14 cellular contexts compared by ENCODE assay signal in the genomic region with DNA sequence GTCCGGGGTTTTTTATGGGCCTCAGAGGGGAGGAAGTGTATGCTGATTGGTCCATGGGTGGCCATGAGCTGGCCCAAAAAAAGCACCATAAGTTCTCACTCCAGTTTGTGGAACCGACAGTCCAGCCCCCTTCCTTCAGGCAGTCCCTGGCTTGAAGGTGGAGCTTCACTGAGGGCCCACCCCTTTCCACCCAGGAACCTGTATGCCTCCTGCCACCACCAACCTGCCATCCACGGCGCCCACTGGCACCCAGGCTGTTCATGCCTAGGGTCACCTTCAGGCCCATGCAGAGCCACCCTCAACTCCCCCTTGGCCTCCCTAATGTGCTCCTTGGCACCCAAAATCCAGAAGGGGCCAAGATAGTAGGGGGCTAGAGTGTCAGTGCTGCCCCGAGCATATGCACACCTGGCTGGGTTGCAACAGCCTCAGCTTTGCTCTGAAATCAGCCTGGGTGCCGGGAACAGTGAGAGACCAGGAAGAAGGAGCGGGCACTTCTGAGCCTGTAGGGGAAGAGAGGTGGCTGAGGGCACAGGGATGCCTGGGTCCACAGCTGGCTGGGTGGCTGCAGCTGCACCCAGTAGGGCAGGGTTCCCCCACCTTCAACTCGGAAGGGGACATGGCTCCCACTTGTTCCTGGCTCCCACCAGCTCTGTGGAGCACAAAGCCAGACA.
DNase-seq lines count a peak whose midpoint lies in the region; ATAC-seq and TF ChIP-seq lines count a peak whose summit lies in the region.
"Had no signal": no experiment of that assay in that cellular context is flagged by ENCODE, and none has a peak within 500 bp of the region (broad histone marks: within the 10 kb centered on the region; RNA-seq: fewer than 3 reads in every experiment).

No MANE protein-coding gene starts in this region.

- no peak overlapping the region for H2BK15ac ChIP-seq in neuronal stem cell (ENCODE audit: low read length)

- peak overlapping the region; percentile 89 for H3K23ac ChIP-seq in neuronal stem cell (ENCODE audit: low read depth, low read length, poor library complexity)

- peak overlapping the region; percentile 75 for H2BK5ac ChIP-seq in neuronal stem cell (ENCODE audit: low read length)

- intact Hi-C loops in Right ventricle myocardium superior (cut with DNase I) (no loop called here), left ventricle myocardium inferior (cut with micrococcal nuclease) (no loop called here), upper lobe of right lung (cut with DNase I) (no loop called here), prostate gland (cut with DNase I) (no loop called here)

- H4K8ac ChIP-seq in neuronal stem cell (ENCODE audit: low read depth, low read length), result peak overlapping the region; percentile 82

- no peak overlapping the region for H2BK12ac ChIP-seq in neuronal stem cell (ENCODE audit: low read length)

- H3K9me3 ChIP-seq in right atrium auricular region (no peaks in the 10 kb centered on the region), left ventricle myocardium inferior (replicated peaks) (no peaks in the 10 kb centered on the region), neuronal stem cell (replicated peaks in 1 of 2; ENCODE audit: control insufficient read depth in 2 of 2, insufficient read depth in 1 of 2, low read depth in 1 of 2, low read length in 2 of 2) (no peaks in the 10 kb centered on the region), upper lobe of right lung (no peaks in the 10 kb centered on the region), prostate gland (no peaks in the 10 kb centered on the region)
- H3K9me3 ChIP-seq: BLaER1 treated with 17β-estradiol and CSF1 and Interleukin-3, amounts not matched to agents 10 nM and 100 nM; HAP-1 had no signal

- TF ChIP-seq POLR2A in prostate gland (IDR thresholded peaks at IDR 0.05), result no peak

- no peak overlapping the region for H3K9ac ChIP-seq in neuronal stem cell (ENCODE audit: low read depth, low read length, poor library complexity)
- H3K9ac ChIP-seq: BLaER1 treated with 17β-estradiol and CSF1 and Interleukin-3, amounts not matched to agents 10 nM and 100 nM had no signal

- TF ChIP-seq CTCF in right atrium auricular region (IDR thresholded peaks at IDR 0.05) (no peak), left ventricle myocardium inferior (IDR thresholded peaks at IDR 0.05; ENCODE audit: borderline replicate concordance) (no peak), upper lobe of right lung (IDR thresholded peaks at IDR 0.05) (no peak), prostate gland (IDR thresholded peaks at IDR 0.05) (no peak)

- H3K18ac ChIP-seq in neuronal stem cell (ENCODE audit: low read length), result peak overlapping the region; percentile 83

- no peak overlapping the region for H2BK120ac ChIP-seq in neuronal stem cell (ENCODE audit: low read depth, low read length)

- H3K4me1 ChIP-seq in right atrium auricular region (peaks cover 0 to 10% of the 10 kb centered on the region in 2 donors), left ventricle myocardium inferior (peaks cover 21% of the 10 kb centered on the region), neuronal stem cell (ENCODE audit: control insufficient read depth in 2 of 2, insufficient read depth in 1 of 2, low read depth in 1 of 2, low read length in 2 of 2) (no peaks in the 10 kb centered on the region), upper lobe of right lung (no peaks in the 10 kb centered on the region), prostate gland (replicated peaks) (no peaks in the 10 kb centered on the region)
- H3K4me1 ChIP-seq: BLaER1 treated with 17β-estradiol and CSF1 and Interleukin-3, amounts not matched to agents 10 nM and 100 nM; HAP-1 had no signal

- H4K91ac ChIP-seq in neuronal stem cell (ENCODE audit: low read depth, low read length, poor library complexity), result peak overlapping the region; percentile 92

- no peaks in the 10 kb centered on the region for H3K79me1 ChIP-seq in neuronal stem cell (ENCODE audit: low read depth, low read length)

- peak overlapping the region; percentile 70 for H2AK5ac ChIP-seq in neuronal stem cell (ENCODE audit: low read depth, low read length)

- no CpG with 5 or more reads among the region's 8 CpGs for WGBS in neuronal stem cell (ENCODE audit: extremely low coverage in 2 of 2, insufficient read length in 2 of 2, insufficient replicate concordance in 1 of 2), 2 donors
- 88% methylated on average over 8 of the region's 8 CpGs for WGBS in prostate gland

- H3K36me3 ChIP-seq in right atrium auricular region, result peaks cover 24% of the 10 kb centered on the region
- peaks cover 10% of the 10 kb centered on the region for H3K36me3 ChIP-seq in left ventricle myocardium inferior
- no peaks in the 10 kb centered on the region for H3K36me3 ChIP-seq in neuronal stem cell (replicated peaks in 1 of 2; ENCODE audit: control insufficient read depth in 2 of 2, insufficient read depth in 2 of 2, low read length in 2 of 2)
- H3K36me3 ChIP-seq in upper lobe of right lung, result no peaks in the 10 kb centered on the region
- no peaks in the 10 kb centered on the region for H3K36me3 ChIP-seq in prostate gland
- H3K36me3 ChIP-seq: BLaER1 treated with 17β-estradiol and CSF1 and Interleukin-3, amounts not matched to agents 10 nM and 100 nM; HAP-1 had no signal

- H3K27me3 ChIP-seq in right atrium auricular region, result no peaks in the 10 kb centered on the region
- H3K27me3 ChIP-seq in left ventricle myocardium inferior (ENCODE audit: low read depth), result no peaks in the 10 kb centered on the region
- H3K27me3 ChIP-seq in neuronal stem cell (ENCODE audit: control insufficient read depth in 3 of 3, insufficient read depth in 3 of 3, low read depth in 1 of 3, low read length in 3 of 3), result no peaks in the 10 kb centered on the region
- H3K27me3 ChIP-seq in upper lobe of right lung, result no peaks in the 10 kb centered on the region
- no peaks in the 10 kb centered on the region for H3K27me3 ChIP-seq in prostate gland (replicated peaks; ENCODE audit: insufficient read depth)
- H3K27me3 ChIP-seq: BLaER1 treated with 17β-estradiol and CSF1 and Interleukin-3, amounts not matched to agents 10 nM and 100 nM had no signal

- H2AFZ ChIP-seq in neuronal stem cell (ENCODE audit: low read length), result no peak overlapping the region

- H3K27ac ChIP-seq in right atrium auricular region (no peak overlapping the region), left ventricle myocardium inferior (replicated peaks) (peak overlapping the region; percentile 12), neuronal stem cell (replicated peaks; ENCODE audit: low read length) (no peak overlapping the region), upper lobe of right lung (no peak overlapping the region), prostate gland (no peak overlapping the region)
- H3K27ac ChIP-seq: BLaER1 treated with 17β-estradiol and CSF1 and Interleukin-3, amounts not matched to agents 10 nM and 100 nM had no signal

- DNase-seq in Right ventricle myocardium superior (no peak), right atrium auricular region (ENCODE audit: low spot score) (no peak), left ventricle myocardium inferior (no peak), neuronal stem cell (ENCODE audit: low spot score) (no peak), upper lobe of right lung (no peak), T-helper 9 cell (no peak), hypothalamus (lab: John Stamatoyannopoulos, UW) (no peak), prostate gland (ENCODE audit: low spot score) (no peak)
- DNase-seq: ACHN; Calu3; CD4-positive, CD25-positive, alpha-beta regulatory T cell; DMS 273 treated with DMSO at 0.1 percent for 48 hours had no signal

- no peak overlapping the region for H3K4me2 ChIP-seq in neuronal stem cell (ENCODE audit: insufficient read depth, low read length, poor library complexity, severe bottlenecking)
- H3K4me2 ChIP-seq: BLaER1 treated with 17β-estradiol and CSF1 and Interleukin-3, amounts not matched to agents 10 nM and 100 nM had no signal

- ATAC-seq in Right ventricle myocardium superior (ENCODE audit: poor library complexity), result peak; percentile 17
- ATAC-seq in upper lobe of right lung, result peak; percentile 15

- H3K4me3 ChIP-seq in right atrium auricular region, result no peak overlapping the region
- no peak overlapping the region for H3K4me3 ChIP-seq in left ventricle myocardium inferior
- H3K4me3 ChIP-seq in neuronal stem cell (ENCODE audit: low read length in 2 of 2), result no peak overlapping the region
- no peak overlapping the region for H3K4me3 ChIP-seq in upper lobe of right lung
- H3K4me3 ChIP-seq in prostate gland, result no peak overlapping the region
- H3K4me3 ChIP-seq: BLaER1 treated with 17β-estradiol and CSF1 and Interleukin-3, amounts not matched to agents 10 nM and 100 nM; HAP-1 had no signal

- H3K4ac ChIP-seq in neuronal stem cell (ENCODE audit: low read length), result no peak overlapping the region

- peak overlapping the region; percentile 71 for H3K14ac ChIP-seq in neuronal stem cell (ENCODE audit: low read length)
